In the genomic region with DNA sequence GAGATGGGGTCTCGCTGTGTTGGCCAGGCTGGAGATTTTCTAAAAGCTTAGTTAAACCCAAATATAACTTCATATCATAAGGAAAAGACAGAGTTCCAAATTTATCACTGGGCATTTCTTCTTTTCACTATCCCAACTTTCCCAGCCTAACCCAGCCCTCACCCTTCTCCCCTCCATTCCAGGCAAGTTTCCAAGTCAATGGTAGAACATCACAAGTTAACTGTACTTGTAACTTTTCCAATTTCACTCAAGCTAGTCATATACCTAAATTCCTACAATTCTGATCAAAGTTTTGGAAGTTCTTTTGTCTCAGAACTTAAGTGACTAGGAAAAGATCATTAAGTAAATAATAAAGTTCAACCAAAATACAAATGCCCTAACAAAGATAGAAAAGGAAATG, we compare ENCODE assay signal across 16 cellular contexts.
A peak's percentile ranks its signal among the peaks of the same experiment; 100 is the strongest.
DNase-seq lines count a peak whose midpoint lies in the region; ATAC-seq and TF ChIP-seq lines count a peak whose summit lies in the region.
"Had no signal": no experiment of that assay in that cellular context is flagged by ENCODE, and none has a peak within 500 bp of the region (broad histone marks: within the 10 kb centered on the region; RNA-seq: fewer than 3 reads in every experiment).

No MANE protein-coding gene starts in this region.

- TF ChIP-seq CTCF in WTC11 (IDR thresholded peaks at IDR 0.05): no peak
- no peak for TF ChIP-seq CTCF in astrocyte of the spinal cord (IDR thresholded peaks at IDR 0.05; ENCODE audit: low read depth, low read length)
- TF ChIP-seq CTCF in fibroblast of mammary gland (conservative IDR thresholded peaks at IDR 0.05; ENCODE audit: control insufficient read depth, insufficient read depth, low read depth, low read length): no peak
- TF ChIP-seq CTCF in natural killer cell (IDR thresholded peaks at IDR 0.05): no peak

- H3K27me3 Mint-ChIP-seq in WTC11 (ENCODE audit: low read depth) (no peaks in the 10 kb centered on the region), natural killer cell (ENCODE audit: low read depth in 2 of 2) (no peaks in the 10 kb centered on the region)
- no peaks in the 10 kb centered on the region for H3K27me3 Mint-ChIP-seq in activated naive CD8-positive, alpha-beta T cell treated with anti-CD3 and anti-CD28 coated beads, Interleukin-2, amount 50 U/mL, for 24 hours

- ATAC-seq in WTC11 (no peak), natural killer cell (no peak), HG03439 (IDR thresholded peaks at IDR 0.05; ENCODE audit: unreplicated experiment) (no peak)
- ATAC-seq in activated naive CD8-positive, alpha-beta T cell treated with anti-CD3 and anti-CD28 coated beads, Interleukin-2, amount 50 U/mL, for 24 hours: no peak
- ATAC-seq: K562 had no signal

- no peaks in the 10 kb centered on the region for H3K9me3 Mint-ChIP-seq in WTC11
- no peaks in the 10 kb centered on the region for H3K9me3 Mint-ChIP-seq in activated naive CD8-positive, alpha-beta T cell treated with anti-CD3 and anti-CD28 coated beads, Interleukin-2, amount 50 U/mL, for 24 hours
- H3K9me3 Mint-ChIP-seq in natural killer cell: no peaks in the 10 kb centered on the region

- DNase-seq in WTC11 (ENCODE audit: low spot score) (no peak), astrocyte of the spinal cord (ENCODE audit: low read depth, low spot score) (peak; percentile 15), fibroblast of mammary gland (ENCODE audit: low read depth) (peak; percentile 30), natural killer cell (no peak), putamen (ENCODE audit: low spot score) (no peak)
- DNase-seq in activated naive CD8-positive, alpha-beta T cell treated with anti-CD3 and anti-CD28 coated beads, Interleukin-2, amount 50 U/mL, for 24 hours: no peak
- DNase-seq: ACHN; AML-193; DMS79; H7; MV-4-11; NCI-H1694 treated with DMSO at 0.1 percent for 48 hours; NK-92 treated with Interleukin-12 subunit alpha and Interleukin-12 subunit beta, amount 100 ng/mL, for 24 hours; Right ventricle myocardium superior had no signal

- POLR2A ChIA-PET in WTC11 (lab: Charles Lee): no interaction called here

- H3K36me3 Mint-ChIP-seq in WTC11 (no peaks in the 10 kb centered on the region), natural killer cell (no peaks in the 10 kb centered on the region)
- peaks cover 15% of the 10 kb centered on the region for H3K36me3 Mint-ChIP-seq in activated naive CD8-positive, alpha-beta T cell treated with anti-CD3 and anti-CD28 coated beads, Interleukin-2, amount 50 U/mL, for 24 hours (ENCODE audit: low read depth)

- CTCF ChIA-PET in WTC11 (lab: Charles Lee): no interaction called here

- H3K4me3 ChIP-seq in astrocyte of the spinal cord (ENCODE audit: low read depth, low read length) (no peak overlapping the region), fibroblast of mammary gland (ENCODE audit: control insufficient read depth, low read depth, low read length) (no peak overlapping the region)
- H3K4me3 ChIP-seq: K562 had no signal

- peak overlapping the region; percentile 66 for H3K27ac Mint-ChIP-seq in WTC11
- H3K27ac Mint-ChIP-seq in activated naive CD8-positive, alpha-beta T cell treated with anti-CD3 and anti-CD28 coated beads, Interleukin-2, amount 50 U/mL, for 24 hours: no peak overlapping the region
- H3K27ac Mint-ChIP-seq in natural killer cell: no peak overlapping the region

- in situ Hi-C loops in astrocyte of the spinal cord (cut with HindIII; ENCODE audit: low sequenced_read_pairs): no loop called here

- peaks cover 56% of the 10 kb centered on the region for H3K4me1 Mint-ChIP-seq in WTC11
- peaks cover 7% of the 10 kb centered on the region for H3K4me1 Mint-ChIP-seq in activated naive CD8-positive, alpha-beta T cell treated with anti-CD3 and anti-CD28 coated beads, Interleukin-2, amount 50 U/mL, for 24 hours
- H3K4me1 Mint-ChIP-seq in natural killer cell: peaks cover 4 to 15% of the 10 kb centered on the region in 2 donors

- intact Hi-C loops in natural killer cell (cut with micrococcal nuclease): no loop called here

- H3K4me3 Mint-ChIP-seq in WTC11 (no peak overlapping the region), natural killer cell (no peak overlapping the region)
- no peak overlapping the region for H3K4me3 Mint-ChIP-seq in activated naive CD8-positive, alpha-beta T cell treated with anti-CD3 and anti-CD28 coated beads, Interleukin-2, amount 50 U/mL, for 24 hours

TF ChIP-seq in WTC11, 78 proteins besides CTCF, POLR2A, EP300 and RAD21 (continues in another document):
- TF ChIP-seq SP1 (CRISPR knock-in tag; conservative IDR thresholded peaks at IDR 0.05) (no peak), ETV6 (CRISPR knock-in tag; IDR thresholded peaks at IDR 0.05) (no peak), ATF3 (CRISPR knock-in tag; conservative IDR thresholded peaks at IDR 0.05) (no peak), CREB1 (CRISPR knock-in tag; IDR thresholded peaks at IDR 0.05) (no peak), MLX (CRISPR knock-in tag; IDR thresholded peaks at IDR 0.05) (no peak), HMGA2 (CRISPR knock-in tag; IDR thresholded peaks at IDR 0.05) (no peak), AR (CRISPR knock-in tag; IDR thresholded peaks at IDR 0.05) (no peak), ZNF281 (CRISPR knock-in tag; IDR thresholded peaks at IDR 0.05) (no peak)

Comparison
In these comparisons a context has a peak if more than half of its experiments do, and no peak if none do; other contexts are left out.
1. DNase-seq: peak in astrocyte of the spinal cord (single experiment) and fibroblast of mammary gland (single experiment); none in WTC11 (single experiment), activated naive CD8-positive, alpha-beta T cell treated with anti-CD3 and anti-CD28 coated beads, Interleukin-2, amount 50 U/mL, for 24 hours (single experiment), natural killer cell (single experiment) and putamen (single experiment).